ENCODE assay signal across 11 cellular contexts in the genomic region with DNA sequence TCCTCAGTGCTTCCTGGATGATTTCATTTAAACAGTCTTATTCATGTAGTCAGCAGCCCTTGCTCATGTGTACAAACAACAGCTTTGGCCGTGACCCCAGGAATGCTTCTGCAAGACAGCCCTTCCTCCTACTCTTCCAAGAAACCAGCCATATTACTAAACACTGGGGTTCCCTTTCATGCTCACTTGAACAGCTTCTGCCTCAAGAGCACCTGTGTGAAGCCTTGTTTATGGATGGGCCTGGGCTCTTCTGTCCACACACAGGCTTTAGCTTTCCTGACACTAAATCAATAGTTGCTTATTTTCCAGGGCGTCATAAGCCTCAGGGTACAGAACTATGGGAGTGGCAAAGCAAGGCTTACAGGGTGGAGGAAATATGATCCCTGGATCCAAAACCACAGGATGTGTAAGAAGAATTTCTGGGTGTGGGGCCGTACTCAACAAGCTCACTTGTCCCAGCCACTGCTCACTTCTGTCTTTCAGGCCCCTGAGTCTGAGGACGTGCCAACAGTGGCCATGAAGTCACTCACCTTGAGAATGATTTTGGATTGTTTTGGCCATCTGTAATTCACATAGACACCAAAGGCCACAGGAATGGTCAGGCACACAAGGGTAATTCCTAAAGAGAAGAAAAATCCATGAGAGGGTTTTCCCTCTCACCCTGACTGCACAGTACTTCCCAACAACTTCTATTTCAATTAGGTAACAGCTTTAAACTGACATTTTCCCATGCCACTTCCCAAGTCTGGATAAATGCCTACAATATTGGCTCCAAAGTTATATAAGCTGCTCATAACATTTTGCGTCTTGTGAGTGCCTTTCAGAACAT. TPM values are rescaled to one million over a fixed set of nuclear protein-coding genes. Genes with fewer than 3 reads are reported as not detected.
DNase-seq lines count a peak whose midpoint lies in the region; ATAC-seq and TF ChIP-seq lines count a peak whose summit lies in the region.
"Had no signal": no experiment of that assay in that cellular context is flagged by ENCODE, and none has a peak within 500 bp of the region (broad histone marks: within the 10 kb centered on the region; RNA-seq: fewer than 3 reads in every experiment).

No MANE protein-coding gene starts in this region.

- intact Hi-C loops in uterus (cut with DNase I; ENCODE audit: low total_unique reads) = no loop called here

- DNase-seq in SIG-M5 treated with dmso at 0.1 percent for 504 hours (lab: John Stamatoyannopoulos, UW; ENCODE audit: unreplicated experiment) (peak; percentile 45), SIG-M5 (lab: John Stamatoyannopoulos, UW) (no peak), SK-N-MC (ENCODE audit: low read depth, low spot score) (no peak), hepatic stellate cell (ENCODE audit: low spot score) (peak; percentile 35), uterus (peak; percentile 47 to 51), erythroblast (lab: John Stamatoyannopoulos, UW) (no peak), dermis blood vessel endothelial cell (no peak)
- DNase-seq: stimulated activated naive CD4-positive, alpha-beta T cell treated with Interleukin-2 at 50 U/mL for 16 hours had no signal

- H3K27me3 ChIP-seq in uterus = no peaks in the 10 kb centered on the region
- H3K27me3 ChIP-seq: esophagus muscularis mucosa had no signal

- no peak for TF ChIP-seq CTCF in uterus (IDR thresholded peaks at IDR 0.05)

- H3K9me3 ChIP-seq in SK-N-MC (ENCODE audit: low read depth, low read length) (no peaks in the 10 kb centered on the region), uterus (no peaks in the 10 kb centered on the region)
- H3K9me3 ChIP-seq: esophagus muscularis mucosa had no signal

- TF ChIP-seq POLR2A in uterus (IDR thresholded peaks at IDR 0.05) (no peak), erythroblast (IDR thresholded peaks at IDR 0.05; ENCODE audit: low read length) (no peak)

- H3K36me3 ChIP-seq in SK-N-MC (ENCODE audit: insufficient read depth, low read length) (0 out of 2 replicates have a peak, but pooled peaks cover 3% of the 10 kb centered on the region), uterus (no peaks in the 10 kb centered on the region)

- H3K4me1 ChIP-seq in uterus = no peaks in the 10 kb centered on the region
- H3K4me1 ChIP-seq: esophagus muscularis mucosa had no signal

- H3K27ac ChIP-seq in SK-N-MC = peak overlapping the region; percentile 51
- H3K27ac ChIP-seq in uterus = peak overlapping the region; percentile 34 to 65
- H3K27ac ChIP-seq: esophagus muscularis mucosa had no signal

- H3K9ac ChIP-seq in SK-N-MC (ENCODE audit: insufficient read length) = peak overlapping the region; percentile 18

- no peak for ATAC-seq in HG03025 (IDR thresholded peaks at IDR 0.05; ENCODE audit: low FRiP score, unreplicated experiment)

- H3K4me3 ChIP-seq in SK-N-MC = peak overlapping the region; percentile 47
- no peak overlapping the region for H3K4me3 ChIP-seq in uterus
- H3K4me3 ChIP-seq: esophagus muscularis mucosa had no signal

RNA-seq across cellular contexts. Expression of gene SLC10A6, which starts 17.7 kb away (rescaled TPM):
- total RNA-seq in uterus (10 to 100 TPM in 1 of 4 donors, 1 to 10 TPM in 2, not detected in 1; 2.0 to 23.8 (median 6.5) TPM), dermis blood vessel endothelial cell (0.19 and 0.85 TPM in 2 replicates)
- total RNA-seq: B cell had no signal

Comparison
In these comparisons a context has a peak if more than half of its experiments do, and no peak if none do; other contexts are left out.
1. DNase-seq: peak in SIG-M5 treated with dmso at 0.1 percent for 504 hours (single experiment), hepatic stellate cell (single experiment) and uterus (2 of 2); none in SIG-M5 (single experiment), SK-N-MC (single experiment), erythroblast (0 of 2) and dermis blood vessel endothelial cell (single experiment).